ENCODE assay signal across 1 cellular context in genomic region chr9:121301881-121302286, GRCh38.
TF ChIP-seq lines count a peak whose summit lies in the region.

No MANE protein-coding gene starts in this region.

TF ChIP-seq in HepG2, 621 proteins besides CTCF, POLR2A, EP300 and RAD21:
- no peak for TF ChIP-seq ZNF337 (CRISPR knock-in tag; IDR thresholded peaks at IDR 0.05; ENCODE audit: borderline replicate concordance, low read depth)
- TF ChIP-seq RBFOX2 (IDR thresholded peaks at IDR 0.05; ENCODE audit: low read depth, low read length): peak; percentile 56; the same call in 1 of the 2 replicates
- 0 out of 2 replicates have a peak, but pooled peaks have one; percentile 29 for TF ChIP-seq ZNF224 (CRISPR knock-in tag; IDR thresholded peaks at IDR 0.05)
- TF ChIP-seq ZNF382 (CRISPR knock-in tag; IDR thresholded peaks at IDR 0.05; ENCODE audit: borderline replicate concordance): no peak
- TF ChIP-seq ZNF225 (CRISPR knock-in tag; IDR thresholded peaks at IDR 0.05): no peak
- TF ChIP-seq AGO2 (optimal IDR thresholded peaks at IDR 0.05; ENCODE audit: low read depth, low read length): peak; percentile 86
- no peak for TF ChIP-seq TP53 (CRISPR knock-in tag; conservative IDR thresholded peaks at IDR 0.05)
